In the genomic region with DNA sequence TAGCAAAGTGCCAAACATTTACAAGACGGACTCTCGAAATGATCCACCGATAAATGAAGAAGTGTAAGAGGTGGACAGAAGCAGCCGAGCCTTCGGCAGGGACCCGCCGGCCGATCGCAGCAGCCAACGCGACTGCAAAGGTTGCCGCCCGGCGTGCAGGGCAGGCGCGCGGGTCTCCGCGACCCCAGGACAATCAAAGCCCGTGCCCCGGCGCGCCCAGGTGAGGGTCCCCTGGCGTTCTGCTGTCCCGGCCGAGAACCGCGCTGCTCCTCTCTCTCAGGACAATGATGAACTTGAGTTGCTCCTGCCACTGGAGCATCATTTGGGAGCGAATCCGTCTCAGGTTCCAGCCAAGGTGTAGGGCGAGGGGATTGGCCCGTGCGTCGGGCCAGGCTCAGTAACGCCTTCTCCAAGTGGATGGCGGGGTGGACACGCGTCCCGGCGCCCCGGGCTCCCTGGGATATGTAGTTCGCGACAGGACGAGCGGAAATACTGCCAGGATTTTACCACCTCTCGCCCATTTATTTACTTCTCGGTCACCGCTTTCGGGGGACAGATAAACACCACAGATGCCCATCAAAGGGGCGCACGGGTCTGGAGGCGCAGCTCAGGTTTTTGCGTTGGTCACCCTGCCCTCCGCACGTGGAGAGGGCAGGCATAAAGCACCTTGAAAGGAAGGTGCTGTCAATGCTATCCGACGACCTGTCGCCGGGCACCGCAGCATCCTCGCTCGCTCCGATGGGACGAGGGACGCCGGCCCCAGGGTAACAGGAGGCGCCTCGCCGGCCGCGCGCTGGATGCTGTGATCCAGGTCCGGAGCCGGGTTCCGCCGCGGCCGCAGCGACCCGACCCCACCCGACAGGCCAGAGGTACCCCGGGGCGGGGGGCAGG, we compare ENCODE assay signal across 8 cellular contexts. TPM values are rescaled to one million over a fixed set of nuclear protein-coding genes. Genes with fewer than 3 reads are reported as not detected.
A peak's percentile ranks its signal among the peaks of the same experiment; 100 is the strongest.
DNase-seq lines count a peak whose midpoint lies in the region; ATAC-seq and TF ChIP-seq lines count a peak whose summit lies in the region.

A gene with protein sequence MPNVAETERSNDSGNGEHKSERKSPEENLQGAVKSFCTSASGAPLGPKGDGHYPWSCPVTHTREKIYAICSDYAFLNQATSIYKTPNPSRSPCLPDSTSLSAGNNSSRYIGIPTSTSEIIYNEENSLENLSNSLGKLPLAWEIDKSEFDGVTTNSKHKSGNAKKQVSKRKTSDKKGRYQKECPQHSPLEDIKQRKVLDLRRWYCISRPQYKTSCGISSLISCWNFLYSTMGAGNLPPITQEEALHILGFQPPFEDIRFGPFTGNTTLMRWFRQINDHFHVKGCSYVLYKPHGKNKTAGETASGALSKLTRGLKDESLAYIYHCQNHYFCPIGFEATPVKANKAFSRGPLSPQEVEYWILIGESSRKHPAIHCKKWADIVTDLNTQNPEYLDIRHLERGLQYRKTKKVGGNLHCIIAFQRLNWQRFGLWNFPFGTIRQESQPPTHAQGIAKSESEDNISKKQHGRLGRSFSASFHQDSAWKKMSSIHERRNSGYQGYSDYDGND (plus strand): TSS at position 467 of the 891 bp plus-strand sequence. CDS start 8,149 bp downstream, outside the sequence.
A gene (minus strand): TSS at position 324 of the 891 bp plus-strand sequence. CDS start 306 bp downstream, at position 18.

- DNase-seq in Ammon's horn (ENCODE audit: low spot score) (peak; percentile 93), NCI-H460 (ENCODE audit: extremely low read depth, low read depth) (peak; percentile 84), kidney epithelial cell (ENCODE audit: low read depth) (peak; percentile 72)
- DNase-seq in activated CD4-positive, alpha-beta T cell treated with anti-CD3 and anti-CD28 coated beads for 4 hours, result peak; percentile 47 to 52
- peak; percentile 11 to 58 for DNase-seq in stimulated activated CD4-positive, alpha-beta T cell treated with anti-CD3 and anti-CD28 coated beads, Interleukin-15, amount 100 ng/mL, for 1 hour (ENCODE audit: low read depth in 1 of 2, low spot score in 1 of 2)

- no peaks in the 10 kb centered on the region for H3K36me3 ChIP-seq in kidney epithelial cell (ENCODE audit: control insufficient read depth, insufficient read depth, low read length)

- H3K27me3 ChIP-seq in kidney epithelial cell (ENCODE audit: control insufficient read depth, insufficient read depth, low read length), result no peaks in the 10 kb centered on the region

- peak; percentile 59 for TF ChIP-seq POLR2A in GM19099 (IDR thresholded peaks at IDR 0.05; ENCODE audit: extremely low read depth, insufficient read length, low read depth)

- peak; percentile 83 for ATAC-seq in HG03354 (IDR thresholded peaks at IDR 0.05; ENCODE audit: poor library complexity, severe bottlenecking, unreplicated experiment)

- TF ChIP-seq CTCF in kidney epithelial cell (IDR thresholded peaks at IDR 0.05; ENCODE audit: insufficient read depth, low read length, poor library complexity, severe bottlenecking), result no peak

- peak within 1 kb of the TSS; percentile 99 for H3K4me3 ChIP-seq in kidney epithelial cell (ENCODE audit: low read depth, low read length)

- H3K27ac ChIP-seq in cingulate gyrus (ENCODE audit: low read depth, low read length), result peak within 1 kb of the TSS; percentile 29

RNA-seq across cellular contexts. Expression of the first gene that starts in this region (rescaled TPM):
- total RNA-seq in NCI-H460 (2014; rRNA removed; shearing (Covaris generic)), result 15.0 and 19.3 TPM in 2 replicates
- 31.3 and 34.0 TPM in 2 replicates for polyA plus RNA-seq in NCI-H460 (2014; cell fraction: nucleus; rRNA removed)
- 16.6 and 31.0 TPM in 2 replicates for total RNA-seq in kidney epithelial cell

RNA-seq across cellular contexts. Expression of the second gene that starts in this region (rescaled TPM):
- total RNA-seq in NCI-H460 (2014; rRNA removed; shearing (Covaris generic)), result 12.7 TPM in 2 replicates
- polyA plus RNA-seq in NCI-H460 (2014; cell fraction: nucleus; rRNA removed), result 17.2 and 22.1 TPM in 2 replicates
- 13.9 and 15.7 TPM in 2 replicates for total RNA-seq in kidney epithelial cell

Comparison
In these comparisons a context has a peak if more than half of its experiments do, and no peak if none do; other contexts are left out.
1. Peak in every context shown above with its lines: DNase-seq, ATAC-seq, H3K4me3 ChIP-seq and H3K27ac ChIP-seq.
2. DNase-seq: peak in every context shown above with its lines; median percentile 93 in Ammon's horn; 84 in NCI-H460; 72 in kidney epithelial cell; 50 in activated CD4-positive, alpha-beta T cell treated with anti-CD3 and anti-CD28 coated beads for 4 hours; 34 in stimulated activated CD4-positive, alpha-beta T cell treated with anti-CD3 and anti-CD28 coated beads, Interleukin-15, amount 100 ng/mL, for 1 hour.